ENCODE assay signal across 8 cellular contexts in the genomic region with DNA sequence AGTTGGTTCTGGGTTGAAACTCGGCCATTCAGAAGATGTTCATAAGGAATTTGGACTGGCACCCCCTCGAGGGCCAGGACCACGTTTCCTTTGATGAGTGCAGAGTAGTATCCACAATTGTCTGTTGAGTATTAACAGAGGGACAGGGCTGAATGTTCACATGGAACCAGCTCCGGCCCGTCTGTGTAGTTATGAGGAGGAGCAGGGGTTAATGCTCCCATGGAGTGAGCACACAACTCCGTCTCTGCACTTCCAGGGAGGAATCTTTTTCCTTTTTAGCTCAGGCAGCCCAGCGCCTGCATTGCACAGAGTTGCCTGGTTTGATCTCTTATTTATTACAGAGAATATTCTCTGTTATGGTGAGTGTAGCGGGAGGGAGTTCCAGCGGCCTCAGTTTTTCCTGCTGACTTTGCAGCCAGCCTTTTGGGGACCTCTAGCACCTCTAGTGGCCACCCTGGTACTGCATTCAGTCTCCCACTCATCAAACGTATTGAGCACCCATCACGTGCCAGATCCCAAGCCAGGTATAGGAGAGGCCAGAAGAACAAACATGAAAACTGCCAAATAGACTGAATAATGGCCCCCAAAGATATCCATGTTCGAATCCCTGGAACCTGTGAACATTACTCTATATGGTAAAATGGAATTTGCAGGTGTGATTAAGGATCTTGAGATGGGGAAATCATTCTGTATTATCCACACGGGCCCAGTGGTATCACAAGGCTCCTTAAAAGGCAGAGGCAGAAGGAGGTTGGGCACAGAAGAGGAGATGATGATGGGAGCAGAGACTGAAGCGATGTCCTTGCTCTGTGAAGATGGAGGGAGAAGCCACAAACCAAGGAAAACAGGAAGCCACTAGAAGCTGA.
A peak's percentile ranks its signal among the peaks of the same experiment; 100 is the strongest.
DNase-seq lines count a peak whose midpoint lies in the region; ATAC-seq and TF ChIP-seq lines count a peak whose summit lies in the region.

No MANE protein-coding gene starts in this region.

- H3K27me3 Mint-ChIP-seq in Caco-2 (ENCODE audit: insufficient read depth, unreplicated experiment) = peaks cover 30% of the 10 kb centered on the region

- no peaks in the 10 kb centered on the region for H3K27me3 ChIP-seq in Caco-2 (replicated peaks; ENCODE audit: control insufficient read depth, insufficient read depth, low read length)
- H3K27me3 ChIP-seq in RWPE2 (ENCODE audit: insufficient read depth, poor library complexity, severe bottlenecking) = peaks cover 21% of the 10 kb centered on the region

- no peaks in the 10 kb centered on the region for H3K9me3 Mint-ChIP-seq in Caco-2 (ENCODE audit: unreplicated experiment)

- POLR2A ChIA-PET in Caco-2 (lab: Charles Lee) = no interaction called here

- DNase-seq in Caco-2 = peak; percentile 56 to 64
- DNase-seq in Jurkat, Clone E6-1 (ENCODE audit: low read depth, low spot score) = peak; percentile 48
- no peak for DNase-seq in RWPE2 (ENCODE audit: low spot score)
- peak; percentile 67 for DNase-seq in activated naive CD4-positive, alpha-beta T cell treated with Interleukin-2 at 50 U/mL for 16 hours
- DNase-seq in glomerular visceral epithelial cell (ENCODE audit: extremely low spot score) = peak; percentile 41
- DNase-seq in pons (ENCODE audit: low spot score) = peak; percentile 45
- DNase-seq in ureter (ENCODE audit: low spot score) = peak; percentile 50

- H3K27ac Mint-ChIP-seq in Caco-2 (ENCODE audit: unreplicated experiment) = no peak overlapping the region

- H3K36me3 ChIP-seq in Caco-2 (ENCODE audit: control insufficient read depth, insufficient read depth, low read length) (no peaks in the 10 kb centered on the region), RWPE2 (ENCODE audit: low read depth) (no peaks in the 10 kb centered on the region)

- H3K36me3 Mint-ChIP-seq in Caco-2 (ENCODE audit: insufficient read depth, unreplicated experiment) = no peaks in the 10 kb centered on the region

- no peaks in the 10 kb centered on the region for H3K4me1 Mint-ChIP-seq in Caco-2 (ENCODE audit: low read depth, unreplicated experiment)

- no peak overlapping the region for H3K4me3 ChIP-seq in Caco-2 (ENCODE audit: low read depth, low read length)
- no peak overlapping the region for H3K4me3 ChIP-seq in Jurkat, Clone E6-1 (ENCODE audit: low read length)
- H3K4me3 ChIP-seq in RWPE2 (ENCODE audit: severe bottlenecking) = no peak overlapping the region

- intact Hi-C loops in Caco-2 (cut with micrococcal nuclease; ENCODE audit: unreplicated experiment) = no loop called here

- no peak overlapping the region for H3K27ac ChIP-seq in RWPE2 (ENCODE audit: poor library complexity, severe bottlenecking)

- CTCF ChIA-PET in Caco-2 (lab: Charles Lee) = interaction anchor here (1.3 kb wide), 1 partner anchor 74 kb away, joined by 5 read pairs; no protein-coding TSS in a partner anchor

- ATAC-seq in RWPE2 (ENCODE audit: low read depth) = peak; percentile 56; the same call in 2 of the 3 replicates
- no peak for ATAC-seq in GM19395 (IDR thresholded peaks at IDR 0.05; ENCODE audit: unreplicated experiment)

- H3K4me1 ChIP-seq in Caco-2 (no peaks in the 10 kb centered on the region), RWPE2 (ENCODE audit: insufficient read depth, poor library complexity, severe bottlenecking) (no peaks in the 10 kb centered on the region)

- H3K9me3 ChIP-seq in Caco-2 (no peaks in the 10 kb centered on the region), RWPE2 (ENCODE audit: severe bottlenecking) (no peaks in the 10 kb centered on the region)

- no TSS peak for BruUV-seq in Caco-2 (replicated peaks; lab: Mats Ljungman, UMichigan)

- TF ChIP-seq CTCF in Caco-2 (IDR thresholded peaks at IDR 0.05; ENCODE audit: insufficient read depth in 1 of 2, low read depth in 1 of 2, low read length in 1 of 2, severe bottlenecking in 1 of 2, unreplicated experiment in 1 of 2) (peak; percentile 61 to 73), RWPE2 (IDR thresholded peaks at IDR 0.05; ENCODE audit: poor library complexity, severe bottlenecking) (peak; percentile 83)

- H3K4me3 Mint-ChIP-seq in Caco-2 (ENCODE audit: unreplicated experiment) = no peak overlapping the region
